In the genomic region with DNA sequence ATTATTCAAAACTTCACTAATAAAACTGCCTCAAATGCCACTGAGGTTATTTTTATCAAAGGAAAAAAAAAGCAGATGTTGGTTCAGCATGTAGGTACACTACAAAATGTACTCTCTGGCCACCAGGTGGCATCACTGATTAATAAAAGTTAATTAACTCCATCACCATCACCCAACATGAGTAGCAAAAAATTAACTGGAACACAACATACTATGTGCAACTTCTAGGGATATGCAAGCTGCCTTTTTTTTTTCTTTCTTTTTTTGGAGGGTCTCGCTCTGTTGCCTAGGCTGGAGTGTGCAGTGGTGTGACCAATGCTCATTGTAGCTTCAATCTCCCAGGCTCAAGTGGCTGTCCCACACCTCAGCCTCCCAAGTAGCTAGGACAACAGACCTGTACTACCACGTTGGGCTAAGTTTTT, we compare ENCODE assay signal across 8 cellular contexts. TPM values are rescaled to one million over a fixed set of nuclear protein-coding genes. Genes with fewer than 3 reads are reported as not detected.
DNase-seq lines count a peak whose midpoint lies in the region; ATAC-seq, FAIRE-seq and TF ChIP-seq lines count a peak whose summit lies in the region.

No MANE protein-coding gene starts in this region.

- in situ Hi-C loops in Panc1 (cut with HindIII; ENCODE audit: low pct_unique_long_range_greater_than_20kb, low sequenced_read_pairs) (loop anchor here (5.0 kb wide), 1 partner anchor 90 kb away; no protein-coding TSS in a partner anchor), transverse colon (cut with MboI; ENCODE audit: low pct_ligation_motif_present in 1 of 4, low pct_unique_long_range_greater_than_20kb in 1 of 4, low sequenced_read_pairs in 3 of 4) (loop anchor here (5.0 to 25.0 kb wide), 4 partner anchors 218 to 418 kb away; no protein-coding TSS in a partner anchor)

- peak; percentile 82 for ATAC-seq in GM21390 (IDR thresholded peaks at IDR 0.05; ENCODE audit: unreplicated experiment)
- ATAC-seq in Panc1: peak; percentile 88
- peak; percentile 71 to 78 for ATAC-seq in activated T-cell treated with anti-CD3 and anti-CD28 coated beads, Interleukin-2, amount 50 U/mL, for 72 hours (replicated peaks in 1 of 2)

- H3K4ac ChIP-seq in neuronal stem cell (ENCODE audit: low read length): no peak overlapping the region

- no TSS peak for BruUV-seq in Panc1 (replicated peaks; lab: Mats Ljungman, UMichigan)

- no peaks in the 10 kb centered on the region for H3K79me1 ChIP-seq in neuronal stem cell (ENCODE audit: low read depth, low read length)

- FAIRE-seq in D721Med (lab: Jason Lieb, UNC): peak; percentile 92

- H3K23ac ChIP-seq in neuronal stem cell (ENCODE audit: low read depth, low read length, poor library complexity): no peak overlapping the region

- no peak overlapping the region for H3K27ac Mint-ChIP-seq in activated T-cell treated with anti-CD3 and anti-CD28 coated beads, Interleukin-2, amount 50 U/mL, for 72 hours

- DNase-seq in D721Med (ENCODE audit: insufficient read length, low spot score): peak; percentile 14
- DNase-seq in Jurkat, Clone E6-1 (ENCODE audit: low read depth, low spot score): peak; percentile 62
- DNase-seq in Panc1 (ENCODE audit: low read depth, low spot score): no peak
- DNase-seq in activated T-cell treated with anti-CD3 and anti-CD28 coated beads, Interleukin-2, amount 50 U/mL, for 72 hours: peak; percentile 51 to 57
- peak; percentile 83 for DNase-seq in fibroblast of peridontal ligament (ENCODE audit: extremely low read depth)
- DNase-seq in neuronal stem cell (ENCODE audit: low spot score): peak; percentile 35
- DNase-seq in transverse colon: peak; percentile 66

- no peaks in the 10 kb centered on the region for H3K9me3 Mint-ChIP-seq in activated T-cell treated with anti-CD3 and anti-CD28 coated beads, Interleukin-2, amount 50 U/mL, for 72 hours

- no peak for TF ChIP-seq POLR2A in transverse colon (IDR thresholded peaks at IDR 0.05)

- H3K27me3 ChIP-seq in Panc1 (ENCODE audit: control insufficient read depth, insufficient read depth, low read length) (no peaks in the 10 kb centered on the region), neuronal stem cell (ENCODE audit: control insufficient read depth in 3 of 3, insufficient read depth in 3 of 3, low read depth in 1 of 3, low read length in 3 of 3) (no peaks in the 10 kb centered on the region), transverse colon (no peaks in the 10 kb centered on the region)

- H3K4me3 ChIP-seq in Jurkat, Clone E6-1 (ENCODE audit: low read length): no peak overlapping the region
- no peak overlapping the region for H3K4me3 ChIP-seq in Panc1 (ENCODE audit: low read depth in 2 of 2, low read length in 2 of 2)
- H3K4me3 ChIP-seq in neuronal stem cell (ENCODE audit: low read length in 2 of 2): no peak overlapping the region
- no peak overlapping the region for H3K4me3 ChIP-seq in transverse colon

- H4K91ac ChIP-seq in neuronal stem cell (ENCODE audit: low read depth, low read length, poor library complexity): no peak overlapping the region

- peak; percentile 70 for TF ChIP-seq CTCF in D721Med (IDR thresholded peaks at IDR 0.05; ENCODE audit: insufficient read depth, missing control alignments)
- peak; percentile 74 for TF ChIP-seq CTCF in Panc1 (IDR thresholded peaks at IDR 0.05)
- peak; percentile 66 to 87 (median 78) for TF ChIP-seq CTCF in transverse colon (IDR thresholded peaks at IDR 0.05)

- TF ChIP-seq EP300 in transverse colon (IDR thresholded peaks at IDR 0.05; ENCODE audit: low read depth): no peak

- H3K27me3 Mint-ChIP-seq in activated T-cell treated with anti-CD3 and anti-CD28 coated beads, Interleukin-2, amount 50 U/mL, for 72 hours (ENCODE audit: low read depth): no peaks in the 10 kb centered on the region

- H3K36me3 Mint-ChIP-seq in activated T-cell treated with anti-CD3 and anti-CD28 coated beads, Interleukin-2, amount 50 U/mL, for 72 hours (ENCODE audit: insufficient read depth in 2 of 2): no peaks in the 10 kb centered on the region

- POLR2A ChIA-PET in Panc1 (lab: Charles Lee): interaction anchor here (0.5 kb wide), 1 partner anchor 205 kb away, joined by 3 read pairs; no protein-coding TSS in a partner anchor

- H3K4me1 ChIP-seq in Panc1 (ENCODE audit: control insufficient read depth, insufficient read depth, low read length) (peaks cover 20% of the 10 kb centered on the region), neuronal stem cell (ENCODE audit: control insufficient read depth in 2 of 2, insufficient read depth in 1 of 2, low read depth in 1 of 2, low read length in 2 of 2) (no peaks in the 10 kb centered on the region), transverse colon (peaks cover 0 to 25% (median 13%) of the 10 kb centered on the region in 4 donors)

- H2BK15ac ChIP-seq in neuronal stem cell (ENCODE audit: low read length): no peak overlapping the region

- H2BK120ac ChIP-seq in neuronal stem cell (ENCODE audit: low read depth, low read length): no peak overlapping the region

- no peak overlapping the region for H3K4me3 Mint-ChIP-seq in activated T-cell treated with anti-CD3 and anti-CD28 coated beads, Interleukin-2, amount 50 U/mL, for 72 hours

- H2AFZ ChIP-seq in neuronal stem cell (ENCODE audit: low read length): no peak overlapping the region

- H4K8ac ChIP-seq in neuronal stem cell (ENCODE audit: low read depth, low read length): no peak overlapping the region

- no peak overlapping the region for H2BK5ac ChIP-seq in neuronal stem cell (ENCODE audit: low read length)

- H3K27ac ChIP-seq in Panc1 (ENCODE audit: low read length) (peak overlapping the region; percentile 57), neuronal stem cell (replicated peaks; ENCODE audit: low read length) (no peak overlapping the region), transverse colon (peak overlapping the region; percentile 30 to 60 (median 52))

- H2AK5ac ChIP-seq in neuronal stem cell (ENCODE audit: low read depth, low read length): no peak overlapping the region

- peaks cover 5% of the 10 kb centered on the region for H3K4me1 Mint-ChIP-seq in activated T-cell treated with anti-CD3 and anti-CD28 coated beads, Interleukin-2, amount 50 U/mL, for 72 hours (ENCODE audit: low read depth)

- no peak overlapping the region for H3K18ac ChIP-seq in neuronal stem cell (ENCODE audit: low read length)

- intact Hi-C loops in Panc1 (cut with micrococcal nuclease; ENCODE audit: unreplicated experiment): loop anchor here (2.0 to 10.0 kb wide), 2 partner anchors 220 to 418 kb away; no protein-coding TSS in a partner anchor
- intact Hi-C loops in transverse colon (cut with DNase I; ENCODE audit: low total_unique reads): loop anchor here (5.0 to 10.0 kb wide), 2 partner anchors 220 to 418 kb away; no protein-coding TSS in a partner anchor

- H3K4me2 ChIP-seq in neuronal stem cell (ENCODE audit: insufficient read depth, low read length, poor library complexity, severe bottlenecking): no peak overlapping the region

- H3K9me3 ChIP-seq in Panc1 (ENCODE audit: control insufficient read depth, insufficient read depth, low read depth, low read length) (no peaks in the 10 kb centered on the region), neuronal stem cell (replicated peaks in 1 of 2; ENCODE audit: control insufficient read depth in 2 of 2, insufficient read depth in 1 of 2, low read depth in 1 of 2, low read length in 2 of 2) (peaks cover 0 to 12% of the 10 kb centered on the region in 2 donors), transverse colon (no peaks in the 10 kb centered on the region)

- H3K9ac ChIP-seq in neuronal stem cell (ENCODE audit: low read depth, low read length, poor library complexity): no peak overlapping the region

- no CpG with 5 or more reads among the region's 2 CpGs for WGBS in neuronal stem cell (ENCODE audit: extremely low coverage in 2 of 2, insufficient read length in 2 of 2, insufficient replicate concordance in 1 of 2), 2 donors
- WGBS in transverse colon (ENCODE audit: low coverage in 1 of 2), 2 donors: 38 to 60% methylated on average over 1 to 2 of the region's 2 CpGs

- no peak overlapping the region for H2BK12ac ChIP-seq in neuronal stem cell (ENCODE audit: low read length)

- H3K36me3 ChIP-seq in Panc1 (ENCODE audit: control insufficient read depth, insufficient read depth, low read length) (no peaks in the 10 kb centered on the region; the same call in 1 of the 2 replicates), neuronal stem cell (replicated peaks in 1 of 2; ENCODE audit: control insufficient read depth in 2 of 2, insufficient read depth in 2 of 2, low read length in 2 of 2) (peaks cover 3 to 48% of the 10 kb centered on the region in 2 donors), transverse colon (no peaks in the 10 kb centered on the region)

- no peak overlapping the region for H3K14ac ChIP-seq in neuronal stem cell (ENCODE audit: low read length)

- CTCF ChIA-PET in Panc1 (lab: Charles Lee): interaction anchor here (0.5 to 1.5 kb wide), 4 partner anchors 101 to 417 kb away, joined by 4 to 10 read pairs (median 6); a partner anchor contains a TSS

RNA-seq across cellular contexts. Expression of a gene that starts 43.8 kb away (rescaled TPM):
- polyA plus RNA-seq in Jurkat, Clone E6-1 (2012; ENCODE audit: insufficient read depth, insufficient read length): 56.6 TPM
- total RNA-seq in Panc1 (2021; ENCODE audit: unreplicated experiment) (84.6 TPM), transverse colon (100 to 1,000 TPM in 1 of 4 donors, 10 to 100 TPM in 3; 25.1 to 157 (median 46.0) TPM)
- 45.8 TPM for polyA plus RNA-seq in Panc1 (2012; ENCODE audit: insufficient read length)
- total RNA-seq in activated T-cell treated with anti-CD3 and anti-CD28 coated beads, Interleukin-2, amount 50 U/mL, for 72 hours: 10 to 100 TPM; 37.6 to 38.7 TPM
- polyA plus RNA-seq in neuronal stem cell (2013, experiment 1 of 2): 106 TPM
- 109 TPM for polyA plus RNA-seq in neuronal stem cell (2013, experiment 2 of 2)
